In the genomic region with DNA sequence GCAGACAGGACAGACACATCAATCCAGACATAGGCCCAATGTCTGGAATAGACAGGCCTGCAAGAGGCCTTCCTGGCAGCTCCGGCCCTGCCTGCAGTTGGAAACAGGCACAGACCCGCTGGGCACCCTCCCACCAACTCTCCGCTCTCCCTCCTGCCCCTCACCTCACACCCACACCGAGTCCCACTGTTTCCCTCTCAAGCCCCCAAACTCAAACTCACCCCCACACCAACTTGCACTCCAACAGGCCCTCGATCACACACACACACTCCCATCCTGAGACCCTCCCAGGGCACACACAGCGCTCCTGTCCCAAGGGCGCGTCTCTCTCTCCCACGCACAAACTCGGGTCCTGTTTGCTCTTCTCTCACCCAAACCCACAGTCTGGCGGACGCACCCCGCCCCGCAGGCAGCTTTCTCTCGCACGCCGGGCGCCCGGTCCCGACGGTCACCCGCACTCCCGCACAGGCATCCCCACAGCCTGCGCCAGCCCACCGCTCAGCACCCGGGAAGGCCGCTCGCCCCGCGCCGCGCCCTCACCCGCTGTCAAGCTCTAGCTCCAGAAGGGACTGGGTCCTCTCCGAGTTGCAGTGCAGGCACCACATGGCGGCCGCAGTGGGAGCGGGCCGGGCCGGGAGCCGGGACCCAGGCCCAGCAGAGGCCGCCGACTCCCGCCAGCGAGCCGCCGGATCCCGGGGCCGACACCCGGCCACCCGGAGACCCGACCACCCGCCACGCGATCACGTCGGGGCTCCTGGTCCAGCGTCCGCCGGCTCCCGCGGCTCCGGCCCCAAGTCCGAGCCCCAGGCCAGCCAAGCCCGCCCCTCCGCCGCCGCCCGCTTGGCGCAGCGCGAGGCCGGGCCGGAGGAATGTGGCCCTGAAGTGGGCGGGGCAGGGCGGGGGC, we compare ENCODE assay signal across 1 cellular context.
TF ChIP-seq lines count a peak whose summit lies in the region.

No MANE protein-coding gene starts in this region.

TF ChIP-seq in HepG2, 621 proteins besides CTCF, POLR2A, EP300 and RAD21 (continued from another document and continues in another):
- TF ChIP-seq, protein P1, sequence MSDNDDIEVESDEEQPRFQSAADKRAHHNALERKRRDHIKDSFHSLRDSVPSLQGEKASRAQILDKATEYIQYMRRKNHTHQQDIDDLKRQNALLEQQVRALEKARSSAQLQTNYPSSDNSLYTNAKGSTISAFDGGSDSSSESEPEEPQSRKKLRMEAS (IDR thresholded peaks at IDR 0.05), result no peak; the same call in 1 of the 2 replicates
- no peak for TF ChIP-seq XBP1 (CRISPR knock-in tag; IDR thresholded peaks at IDR 0.05)
- peak; percentile 29 for TF ChIP-seq YY1 (IDR thresholded peaks at IDR 0.05; ENCODE audit: insufficient read depth, insufficient replicate concordance, low read depth, low read length)
- no peak for TF ChIP-seq ZNF205 (CRISPR knock-in tag; IDR thresholded peaks at IDR 0.05)
- peak; percentile 75 for TF ChIP-seq ARNT2 (CRISPR knock-in tag; IDR thresholded peaks at IDR 0.05; ENCODE audit: low read depth)
- TF ChIP-seq, protein P2, sequence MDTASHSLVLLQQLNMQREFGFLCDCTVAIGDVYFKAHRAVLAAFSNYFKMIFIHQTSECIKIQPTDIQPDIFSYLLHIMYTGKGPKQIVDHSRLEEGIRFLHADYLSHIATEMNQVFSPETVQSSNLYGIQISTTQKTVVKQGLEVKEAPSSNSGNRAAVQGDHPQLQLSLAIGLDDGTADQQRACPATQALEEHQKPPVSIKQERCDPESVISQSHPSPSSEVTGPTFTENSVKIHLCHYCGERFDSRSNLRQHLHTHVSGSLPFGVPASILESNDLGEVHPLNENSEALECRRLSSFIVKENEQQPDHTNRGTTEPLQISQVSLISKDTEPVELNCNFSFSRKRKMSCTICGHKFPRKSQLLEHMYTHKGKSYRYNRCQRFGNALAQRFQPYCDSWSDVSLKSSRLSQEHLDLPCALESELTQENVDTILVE (CRISPR knock-in tag; IDR thresholded peaks at IDR 0.05), result no peak
- no peak for TF ChIP-seq PTBP1 (IDR thresholded peaks at IDR 0.05; ENCODE audit: low read depth, low read length, poor library complexity, severe bottlenecking)
- no peak for TF ChIP-seq NCOR1 (IDR thresholded peaks at IDR 0.05; ENCODE audit: borderline replicate concordance, low read length)
- peak; percentile 55 for TF ChIP-seq ZNF547 (CRISPR knock-in tag; IDR thresholded peaks at IDR 0.05)
- no peak for TF ChIP-seq ZSCAN22 (CRISPR knock-in tag; IDR thresholded peaks at IDR 0.05)
- TF ChIP-seq GLI4 (CRISPR knock-in tag; IDR thresholded peaks at IDR 0.05; ENCODE audit: borderline replicate concordance), result no peak
- no peak for TF ChIP-seq ZNF598 (CRISPR knock-in tag; IDR thresholded peaks at IDR 0.05; ENCODE audit: borderline replicate concordance)
- no peak for TF ChIP-seq ZNF746 (CRISPR knock-in tag; IDR thresholded peaks at IDR 0.05)
- TF ChIP-seq ZNF235 (CRISPR knock-in tag; IDR thresholded peaks at IDR 0.05; ENCODE audit: borderline replicate concordance), result no peak
- no peak for TF ChIP-seq CCDC6 (CRISPR knock-in tag; IDR thresholded peaks at IDR 0.05)
- TF ChIP-seq PHF20 (CRISPR knock-in tag; IDR thresholded peaks at IDR 0.05), result 0 out of 2 replicates have a peak, but pooled peaks have one; percentile 4
- TF ChIP-seq ZNF788 (CRISPR knock-in tag; IDR thresholded peaks at IDR 0.05; ENCODE audit: borderline replicate concordance), result no peak
- TF ChIP-seq ZNF274 (CRISPR knock-in tag; IDR thresholded peaks at IDR 0.05), result no peak
- 0 out of 2 replicates have a peak, but pooled peaks have one; percentile 33 for TF ChIP-seq ISX (CRISPR knock-in tag; conservative IDR thresholded peaks at IDR 0.05)
- no peak; the same call in 1 of the 2 replicates for TF ChIP-seq NCOA2 (CRISPR knock-in tag; IDR thresholded peaks at IDR 0.05)
- TF ChIP-seq, protein P3, sequence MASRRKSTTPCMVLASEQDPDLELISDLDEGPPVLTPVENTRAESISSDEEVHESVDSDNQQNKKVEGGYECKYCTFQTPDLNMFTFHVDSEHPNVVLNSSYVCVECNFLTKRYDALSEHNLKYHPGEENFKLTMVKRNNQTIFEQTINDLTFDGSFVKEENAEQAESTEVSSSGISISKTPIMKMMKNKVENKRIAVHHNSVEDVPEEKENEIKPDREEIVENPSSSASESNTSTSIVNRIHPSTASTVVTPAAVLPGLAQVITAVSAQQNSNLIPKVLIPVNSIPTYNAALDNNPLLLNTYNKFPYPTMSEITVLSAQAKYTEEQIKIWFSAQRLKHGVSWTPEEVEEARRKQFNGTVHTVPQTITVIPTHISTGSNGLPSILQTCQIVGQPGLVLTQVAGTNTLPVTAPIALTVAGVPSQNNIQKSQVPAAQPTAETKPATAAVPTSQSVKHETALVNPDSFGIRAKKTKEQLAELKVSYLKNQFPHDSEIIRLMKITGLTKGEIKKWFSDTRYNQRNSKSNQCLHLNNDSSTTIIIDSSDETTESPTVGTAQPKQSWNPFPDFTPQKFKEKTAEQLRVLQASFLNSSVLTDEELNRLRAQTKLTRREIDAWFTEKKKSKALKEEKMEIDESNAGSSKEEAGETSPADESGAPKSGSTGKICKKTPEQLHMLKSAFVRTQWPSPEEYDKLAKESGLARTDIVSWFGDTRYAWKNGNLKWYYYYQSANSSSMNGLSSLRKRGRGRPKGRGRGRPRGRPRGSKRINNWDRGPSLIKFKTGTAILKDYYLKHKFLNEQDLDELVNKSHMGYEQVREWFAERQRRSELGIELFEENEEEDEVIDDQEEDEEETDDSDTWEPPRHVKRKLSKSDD (CRISPR knock-in tag; IDR thresholded peaks at IDR 0.05; ENCODE audit: low read depth), result no peak; the same call in 1 of the 2 replicates
- 0 out of 2 replicates have a peak, but pooled peaks have one; percentile 24 for TF ChIP-seq ZNF564 (CRISPR knock-in tag; IDR thresholded peaks at IDR 0.05)
- peak; percentile 65; the same call in 1 of the 2 replicates for TF ChIP-seq HOXA9 (CRISPR knock-in tag; IDR thresholded peaks at IDR 0.05; ENCODE audit: borderline replicate concordance)
- TF ChIP-seq, protein P4, sequence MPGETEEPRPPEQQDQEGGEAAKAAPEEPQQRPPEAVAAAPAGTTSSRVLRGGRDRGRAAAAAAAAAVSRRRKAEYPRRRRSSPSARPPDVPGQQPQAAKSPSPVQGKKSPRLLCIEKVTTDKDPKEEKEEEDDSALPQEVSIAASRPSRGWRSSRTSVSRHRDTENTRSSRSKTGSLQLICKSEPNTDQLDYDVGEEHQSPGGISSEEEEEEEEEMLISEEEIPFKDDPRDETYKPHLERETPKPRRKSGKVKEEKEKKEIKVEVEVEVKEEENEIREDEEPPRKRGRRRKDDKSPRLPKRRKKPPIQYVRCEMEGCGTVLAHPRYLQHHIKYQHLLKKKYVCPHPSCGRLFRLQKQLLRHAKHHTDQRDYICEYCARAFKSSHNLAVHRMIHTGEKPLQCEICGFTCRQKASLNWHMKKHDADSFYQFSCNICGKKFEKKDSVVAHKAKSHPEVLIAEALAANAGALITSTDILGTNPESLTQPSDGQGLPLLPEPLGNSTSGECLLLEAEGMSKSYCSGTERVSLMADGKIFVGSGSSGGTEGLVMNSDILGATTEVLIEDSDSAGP (CRISPR knock-in tag; IDR thresholded peaks at IDR 0.05; ENCODE audit: borderline replicate concordance), result no peak
- no peak for TF ChIP-seq SAFB2 (CRISPR knock-in tag; IDR thresholded peaks at IDR 0.05; ENCODE audit: borderline replicate concordance, low read depth)
- no peak for TF ChIP-seq DPF2 (CRISPR knock-in tag; IDR thresholded peaks at IDR 0.05; ENCODE audit: borderline replicate concordance, low read depth)
- TF ChIP-seq MAFG (CRISPR knock-in tag; IDR thresholded peaks at IDR 0.05), result no peak
- TF ChIP-seq STAT5B (CRISPR knock-in tag; IDR thresholded peaks at IDR 0.05), result no peak
- no peak for TF ChIP-seq ZNF232 (CRISPR knock-in tag; IDR thresholded peaks at IDR 0.05; ENCODE audit: borderline replicate concordance)
- TF ChIP-seq REXO4 (CRISPR knock-in tag; IDR thresholded peaks at IDR 0.05; ENCODE audit: borderline replicate concordance), result no peak
- no peak for TF ChIP-seq ZNF263 (CRISPR knock-in tag; IDR thresholded peaks at IDR 0.05)
- TF ChIP-seq ZNF382 (CRISPR knock-in tag; IDR thresholded peaks at IDR 0.05; ENCODE audit: borderline replicate concordance), result no peak
- TF ChIP-seq SSRP1 (CRISPR knock-in tag; IDR thresholded peaks at IDR 0.05), result no peak
- TF ChIP-seq ZNF350 (CRISPR knock-in tag; IDR thresholded peaks at IDR 0.05; ENCODE audit: borderline replicate concordance, low read depth), result peak; percentile 20; the same call in 1 of the 2 replicates
- no peak for TF ChIP-seq NFATC3 (CRISPR knock-in tag; IDR thresholded peaks at IDR 0.05)
- TF ChIP-seq, protein P5, sequence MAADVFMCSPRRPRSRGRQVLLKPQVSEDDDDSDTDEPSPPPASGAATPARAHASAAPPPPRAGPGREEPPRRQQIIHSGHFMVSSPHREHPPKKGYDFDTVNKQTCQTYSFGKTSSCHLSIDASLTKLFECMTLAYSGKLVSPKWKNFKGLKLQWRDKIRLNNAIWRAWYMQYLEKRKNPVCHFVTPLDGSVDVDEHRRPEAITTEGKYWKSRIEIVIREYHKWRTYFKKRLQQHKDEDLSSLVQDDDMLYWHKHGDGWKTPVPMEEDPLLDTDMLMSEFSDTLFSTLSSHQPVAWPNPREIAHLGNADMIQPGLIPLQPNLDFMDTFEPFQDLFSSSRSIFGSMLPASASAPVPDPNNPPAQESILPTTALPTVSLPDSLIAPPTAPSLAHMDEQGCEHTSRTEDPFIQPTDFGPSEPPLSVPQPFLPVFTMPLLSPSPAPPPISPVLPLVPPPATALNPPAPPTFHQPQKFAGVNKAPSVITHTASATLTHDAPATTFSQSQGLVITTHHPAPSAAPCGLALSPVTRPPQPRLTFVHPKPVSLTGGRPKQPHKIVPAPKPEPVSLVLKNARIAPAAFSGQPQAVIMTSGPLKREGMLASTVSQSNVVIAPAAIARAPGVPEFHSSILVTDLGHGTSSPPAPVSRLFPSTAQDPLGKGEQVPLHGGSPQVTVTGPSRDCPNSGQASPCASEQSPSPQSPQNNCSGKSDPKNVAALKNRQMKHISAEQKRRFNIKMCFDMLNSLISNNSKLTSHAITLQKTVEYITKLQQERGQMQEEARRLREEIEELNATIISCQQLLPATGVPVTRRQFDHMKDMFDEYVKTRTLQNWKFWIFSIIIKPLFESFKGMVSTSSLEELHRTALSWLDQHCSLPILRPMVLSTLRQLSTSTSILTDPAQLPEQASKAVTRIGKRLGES (CRISPR knock-in tag; IDR thresholded peaks at IDR 0.05; ENCODE audit: borderline replicate concordance), result no peak
- TF ChIP-seq ZNF619 (CRISPR knock-in tag; IDR thresholded peaks at IDR 0.05), result no peak
- TF ChIP-seq CBX2 (IDR thresholded peaks at IDR 0.05; ENCODE audit: low read depth, low read length), result no peak
- no peak for TF ChIP-seq CBX2 (CRISPR knock-in tag; IDR thresholded peaks at IDR 0.05; ENCODE audit: low read depth)
- no peak for TF ChIP-seq REPIN1 (CRISPR knock-in tag; IDR thresholded peaks at IDR 0.05; ENCODE audit: borderline replicate concordance, low read depth)
- TF ChIP-seq, protein P6, sequence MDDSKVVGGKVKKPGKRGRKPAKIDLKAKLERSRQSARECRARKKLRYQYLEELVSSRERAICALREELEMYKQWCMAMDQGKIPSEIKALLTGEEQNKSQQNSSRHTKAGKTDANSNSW (CRISPR knock-in tag; IDR thresholded peaks at IDR 0.05; ENCODE audit: borderline replicate concordance), result peak; percentile 30; the same call in 1 of the 2 replicates
- TF ChIP-seq ZFP36L1 (CRISPR knock-in tag; IDR thresholded peaks at IDR 0.05), result 0 out of 2 replicates have a peak, but pooled peaks have one; percentile 16
- no peak for TF ChIP-seq BHLHE40 (IDR thresholded peaks at IDR 0.05; ENCODE audit: low read length)
- TF ChIP-seq EEA1 (CRISPR knock-in tag; IDR thresholded peaks at IDR 0.05; ENCODE audit: borderline replicate concordance), result peak; percentile 42; the same call in 1 of the 2 replicates
- TF ChIP-seq ZNF607 (CRISPR knock-in tag; IDR thresholded peaks at IDR 0.05; ENCODE audit: borderline replicate concordance), result peak; percentile 25; the same call in 1 of the 2 replicates
- TF ChIP-seq ZNF605 (CRISPR knock-in tag; IDR thresholded peaks at IDR 0.05), result no peak
- TF ChIP-seq ARID2 (CRISPR knock-in tag; IDR thresholded peaks at IDR 0.05; ENCODE audit: borderline replicate concordance), result no peak
- TF ChIP-seq, protein P7, sequence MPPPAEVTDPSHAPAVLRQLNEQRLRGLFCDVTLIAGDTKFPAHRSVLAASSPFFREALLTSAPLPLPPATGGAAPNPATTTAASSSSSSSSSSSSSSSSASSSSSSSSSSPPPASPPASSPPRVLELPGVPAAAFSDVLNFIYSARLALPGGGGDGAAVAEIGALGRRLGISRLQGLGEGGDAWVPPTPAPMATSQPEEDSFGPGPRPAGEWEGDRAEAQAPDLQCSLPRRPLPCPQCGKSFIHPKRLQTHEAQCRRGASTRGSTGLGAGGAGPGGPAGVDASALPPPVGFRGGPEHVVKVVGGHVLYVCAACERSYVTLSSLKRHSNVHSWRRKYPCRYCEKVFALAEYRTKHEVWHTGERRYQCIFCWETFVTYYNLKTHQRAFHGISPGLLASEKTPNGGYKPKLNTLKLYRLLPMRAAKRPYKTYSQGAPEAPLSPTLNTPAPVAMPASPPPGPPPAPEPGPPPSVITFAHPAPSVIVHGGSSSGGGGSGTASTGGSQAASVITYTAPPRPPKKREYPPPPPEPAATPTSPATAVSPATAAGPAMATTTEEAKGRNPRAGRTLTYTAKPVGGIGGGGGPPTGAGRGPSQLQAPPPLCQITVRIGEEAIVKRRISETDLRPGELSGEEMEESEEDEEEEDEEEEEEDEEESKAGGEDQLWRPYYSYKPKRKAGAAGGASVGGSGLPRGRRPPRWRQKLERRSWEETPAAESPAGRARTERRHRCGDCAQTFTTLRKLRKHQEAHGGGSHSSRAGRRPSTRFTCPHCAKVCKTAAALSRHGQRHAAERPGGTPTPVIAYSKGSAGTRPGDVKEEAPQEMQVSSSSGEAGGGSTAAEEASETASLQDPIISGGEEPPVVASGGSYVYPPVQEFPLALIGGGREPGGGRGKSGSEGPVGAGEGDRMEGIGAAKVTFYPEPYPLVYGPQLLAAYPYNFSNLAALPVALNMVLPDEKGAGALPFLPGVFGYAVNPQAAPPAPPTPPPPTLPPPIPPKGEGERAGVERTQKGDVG (CRISPR knock-in tag; IDR thresholded peaks at IDR 0.05; ENCODE audit: borderline replicate concordance), result no peak
- 0 out of 2 replicates have a peak, but pooled peaks have one; percentile 25 for TF ChIP-seq CENPT (CRISPR knock-in tag; IDR thresholded peaks at IDR 0.05; ENCODE audit: low read depth)
